26 cellular contexts compared by ENCODE assay signal in the genomic region with DNA sequence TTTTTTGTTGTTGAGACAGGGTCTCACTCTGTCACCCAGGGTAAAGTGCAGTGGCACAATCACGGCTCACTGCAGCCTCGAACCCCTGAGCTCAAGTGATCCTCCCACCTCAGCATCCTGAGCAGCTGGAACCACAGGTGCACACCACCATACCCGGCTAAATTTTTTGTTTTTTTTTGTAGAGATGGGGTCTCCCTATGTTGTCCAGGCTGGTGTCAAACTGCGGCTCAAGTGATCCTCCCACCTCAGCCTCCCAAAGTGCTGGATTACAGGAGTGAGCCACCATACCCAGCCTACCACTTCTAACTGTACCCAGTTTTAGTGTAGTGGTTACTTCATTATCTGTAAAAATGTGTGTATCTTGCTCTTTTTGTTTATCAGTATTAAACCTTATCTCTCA.
"Had no signal": no experiment of that assay in that cellular context is flagged by ENCODE, and none has a peak within 500 bp of the region (broad histone marks: within the 10 kb centered on the region; RNA-seq: fewer than 3 reads in every experiment).

No MANE protein-coding gene starts in this region.

- H3K27ac Mint-ChIP-seq: activated CD4-positive, alpha-beta memory T cell treated with anti-CD3 and anti-CD28 coated beads, Interleukin-2, amount 10 ng/mL, durations not matched to agents 7 days and 5 days; activated naive CD4-positive, alpha-beta T cell treated with anti-CD3 and anti-CD28 coated beads, Interleukin-2, amount 10 ng/mL, durations not matched to agents 7 days and 5 days; activated naive CD8-positive, alpha-beta T cell treated with anti-CD3 and anti-CD28 coated beads, Interleukin-2, amount 50 U/mL, for 24 hours; stimulated activated naive B cell treated with anti-CD40 and anti-IgM and Interleukin-4, amounts not matched to agents 10 μg/mL and 1 μg/mL and 100 μg/mL, for 72 hours; T-helper 17 cell; type B pancreatic cell had no signal

- H3K4me1 ChIP-seq: lower lobe of right lung had no signal

- H3K27me3 Mint-ChIP-seq: activated CD4-positive, alpha-beta memory T cell treated with anti-CD3 and anti-CD28 coated beads, Interleukin-2, amount 10 ng/mL, durations not matched to agents 7 days and 5 days; activated naive CD4-positive, alpha-beta T cell treated with anti-CD3 and anti-CD28 coated beads, Interleukin-2, amount 10 ng/mL, durations not matched to agents 7 days and 5 days; activated naive CD8-positive, alpha-beta T cell treated with anti-CD3 and anti-CD28 coated beads, Interleukin-2, amount 50 U/mL, for 24 hours; brain; naive thymus-derived CD4-positive, alpha-beta T cell; stimulated activated naive B cell treated with anti-CD40 and anti-IgM and Interleukin-4, amounts not matched to agents 10 μg/mL and 1 μg/mL and 100 μg/mL, for 72 hours; T-helper 17 cell; type B pancreatic cell had no signal

- H3K9me3 ChIP-seq: esophagus muscularis mucosa, gastrocnemius medialis, lower lobe of right lung, ovary, prostate gland, testis had no signal

- H3K4me3 ChIP-seq: esophagus muscularis mucosa, gastrocnemius medialis, lower lobe of right lung, ovary, prostate gland, testis had no signal

- H3K27me3 ChIP-seq: esophagus muscularis mucosa, gastrocnemius medialis, ovary, testis had no signal

- FAIRE-seq: islet of Langerhans had no signal

- H3K4me3 Mint-ChIP-seq: activated CD4-positive, alpha-beta memory T cell treated with anti-CD3 and anti-CD28 coated beads, Interleukin-2, amount 10 ng/mL, durations not matched to agents 7 days and 5 days; activated naive CD4-positive, alpha-beta T cell treated with anti-CD3 and anti-CD28 coated beads, Interleukin-2, amount 10 ng/mL, durations not matched to agents 7 days and 5 days; activated naive CD8-positive, alpha-beta T cell treated with anti-CD3 and anti-CD28 coated beads, Interleukin-2, amount 50 U/mL, for 24 hours; activated T-cell treated with anti-CD3 and anti-CD28 coated beads, Interleukin-2, amount 50 U/mL, for 72 hours; brain; naive thymus-derived CD4-positive, alpha-beta T cell; stimulated activated naive B cell treated with anti-CD40 and anti-IgM and Interleukin-4, amounts not matched to agents 10 μg/mL and 1 μg/mL and 100 μg/mL, for 72 hours; T-helper 17 cell; type B pancreatic cell had no signal

- H3K36me3 Mint-ChIP-seq: brain; stimulated activated naive B cell treated with anti-CD40 and anti-IgM and Interleukin-4, amounts not matched to agents 10 μg/mL and 1 μg/mL and 100 μg/mL, for 72 hours had no signal

- H3K36me3 ChIP-seq: gastrocnemius medialis, lower lobe of right lung, ovary, prostate gland had no signal

- H3K27ac ChIP-seq: esophagus muscularis mucosa, gastrocnemius medialis, lower lobe of right lung, prostate gland had no signal

- DNase-seq: activated CD4-positive, alpha-beta memory T cell treated with anti-CD3 and anti-CD28 coated beads, Interleukin-2, amount 10 ng/mL, durations not matched to agents 7 days and 5 days; activated CD4-positive, alpha-beta T cell treated with anti-CD3 and anti-CD28 coated beads for 48 hours; activated CD4-positive, CD25-positive, alpha-beta regulatory T cell; activated effector memory CD4-positive, alpha-beta T cell treated with anti-CD3 and anti-CD28 coated beads, Interleukin-2, amount 50 U/mL, for 16 hours; activated naive CD4-positive, alpha-beta T cell treated with anti-CD3 and anti-CD28 coated beads, Interleukin-2, amount 10 ng/mL, durations not matched to agents 7 days and 5 days; activated naive CD8-positive, alpha-beta T cell treated with anti-CD3 and anti-CD28 coated beads, Interleukin-2, amount 50 U/mL, for 24 hours; activated T-cell treated with anti-CD3 and anti-CD28 coated beads, Interleukin-2, amount 50 U/mL, for 72 hours; aorta; dermis blood vessel endothelial cell; effector memory CD4-positive, alpha-beta T cell; gastrocnemius medialis; left colon; lower lobe of right lung; naive thymus-derived CD4-positive, alpha-beta T cell; ovary; stimulated activated CD4-positive, alpha-beta T cell treated with anti-CD3 and anti-CD28 coated beads, Interleukin-2, amount 100 ng/mL, for 48 hours; stimulated activated CD8-positive, alpha-beta memory T cell treated with anti-CD3 and anti-CD28 coated beads, Interleukin-4, amount 100 ng/mL, for 48 hours; stimulated activated naive B cell treated with anti-CD40 and anti-IgM and Interleukin-4, amounts not matched to agents 10 μg/mL and 1 μg/mL and 100 μg/mL, for 72 hours; SW 1271; T-helper 17 cell; testis had no signal

- ATAC-seq: activated naive CD8-positive, alpha-beta T cell treated with anti-CD3 and anti-CD28 coated beads, Interleukin-2, amount 50 U/mL, for 24 hours; activated T-cell treated with anti-CD3 and anti-CD28 coated beads, Interleukin-2, amount 50 U/mL, for 72 hours; gastrocnemius medialis; lower lobe of right lung; naive thymus-derived CD4-positive, alpha-beta T cell; stimulated activated naive B cell treated with anti-CD40 and anti-IgM and Interleukin-4, amounts not matched to agents 10 μg/mL and 1 μg/mL and 100 μg/mL, for 72 hours; T-helper 17 cell had no signal

- H3K9me3 Mint-ChIP-seq: activated CD4-positive, alpha-beta memory T cell treated with anti-CD3 and anti-CD28 coated beads, Interleukin-2, amount 10 ng/mL, durations not matched to agents 7 days and 5 days; activated naive CD4-positive, alpha-beta T cell treated with anti-CD3 and anti-CD28 coated beads, Interleukin-2, amount 10 ng/mL, durations not matched to agents 7 days and 5 days; activated naive CD8-positive, alpha-beta T cell treated with anti-CD3 and anti-CD28 coated beads, Interleukin-2, amount 50 U/mL, for 24 hours; stimulated activated naive B cell treated with anti-CD40 and anti-IgM and Interleukin-4, amounts not matched to agents 10 μg/mL and 1 μg/mL and 100 μg/mL, for 72 hours had no signal
